ENCODE assay signal across 8 cellular contexts in genomic region chr18:616380-616995, GRCh38. TPM values are rescaled to one million over a fixed set of nuclear protein-coding genes. Genes with fewer than 3 reads are reported as not detected.
DNase-seq lines count a peak whose midpoint lies in the region; ATAC-seq, FAIRE-seq and TF ChIP-seq lines count a peak whose summit lies in the region.

No MANE protein-coding gene starts in this region.

- FAIRE-seq in astrocyte (lab: Jason Lieb, UNC) = no peak

- no peak overlapping the region for H2AFZ ChIP-seq in astrocyte (ENCODE audit: low read depth, low read length)

- H3K9me3 Mint-ChIP-seq in astrocyte (ENCODE audit: unreplicated experiment) (no peaks in the 10 kb centered on the region), type B pancreatic cell (no peaks in the 10 kb centered on the region)
- H3K9me3 Mint-ChIP-seq in activated CD4-positive, alpha-beta memory T cell treated with anti-CD3 and anti-CD28 coated beads, Interleukin-2, amount 10 ng/mL, durations not matched to agents 7 days and 5 days = no peaks in the 10 kb centered on the region

- ATAC-seq in HG03469 (IDR thresholded peaks at IDR 0.05; ENCODE audit: unreplicated experiment) = no peak

- no peaks in the 10 kb centered on the region for H3K36me3 ChIP-seq in astrocyte (ENCODE audit: insufficient read depth, low read length)

- H3K9me3 ChIP-seq in AG04450 (ENCODE audit: control insufficient read depth, insufficient read depth, low read length) = no peaks in the 10 kb centered on the region
- H3K9me3 ChIP-seq in astrocyte (ENCODE audit: insufficient read depth, low read depth, low read length) = no peaks in the 10 kb centered on the region

- H3K27ac ChIP-seq in AG04450 (ENCODE audit: low read depth, low read length) (no peak overlapping the region), astrocyte (ENCODE audit: low read depth, low read length) (no peak overlapping the region)

- H3K36me3 Mint-ChIP-seq in astrocyte (ENCODE audit: low read depth, unreplicated experiment) (no peaks in the 10 kb centered on the region), type B pancreatic cell (no peaks in the 10 kb centered on the region)
- H3K36me3 Mint-ChIP-seq in activated CD4-positive, alpha-beta memory T cell treated with anti-CD3 and anti-CD28 coated beads, Interleukin-2, amount 10 ng/mL, durations not matched to agents 7 days and 5 days (ENCODE audit: low read depth) = no peaks in the 10 kb centered on the region

- H3K4me3 Mint-ChIP-seq in astrocyte (ENCODE audit: unreplicated experiment) (no peak overlapping the region), type B pancreatic cell (no peak overlapping the region)
- no peak overlapping the region for H3K4me3 Mint-ChIP-seq in activated CD4-positive, alpha-beta memory T cell treated with anti-CD3 and anti-CD28 coated beads, Interleukin-2, amount 10 ng/mL, durations not matched to agents 7 days and 5 days

- no peak overlapping the region for H3K9ac ChIP-seq in astrocyte (ENCODE audit: low read length)

- H3K27me3 Mint-ChIP-seq in astrocyte (ENCODE audit: low read depth, unreplicated experiment) (peaks cover 7% of the 10 kb centered on the region), type B pancreatic cell (no peaks in the 10 kb centered on the region)
- peaks cover 24% of the 10 kb centered on the region for H3K27me3 Mint-ChIP-seq in activated CD4-positive, alpha-beta memory T cell treated with anti-CD3 and anti-CD28 coated beads, Interleukin-2, amount 10 ng/mL, durations not matched to agents 7 days and 5 days

- H3K4me1 Mint-ChIP-seq in astrocyte (ENCODE audit: low read depth, unreplicated experiment) (peaks cover 5% of the 10 kb centered on the region), type B pancreatic cell (ENCODE audit: unreplicated experiment) (peaks cover 15% of the 10 kb centered on the region)
- no peaks in the 10 kb centered on the region for H3K4me1 Mint-ChIP-seq in activated CD4-positive, alpha-beta memory T cell treated with anti-CD3 and anti-CD28 coated beads, Interleukin-2, amount 10 ng/mL, durations not matched to agents 7 days and 5 days

- no peak overlapping the region for H3K27ac Mint-ChIP-seq in astrocyte (ENCODE audit: unreplicated experiment)
- no peak overlapping the region for H3K27ac Mint-ChIP-seq in type B pancreatic cell
- no peak overlapping the region for H3K27ac Mint-ChIP-seq in activated CD4-positive, alpha-beta memory T cell treated with anti-CD3 and anti-CD28 coated beads, Interleukin-2, amount 10 ng/mL, durations not matched to agents 7 days and 5 days

- in situ Hi-C loops in GM13976 (cut with MboI; ENCODE audit: low sequenced_read_pairs, unreplicated experiment) = loop anchor here (10.0 kb wide), 1 partner anchor 332 kb away; no protein-coding TSS in a partner anchor

- H3K4me1 ChIP-seq in astrocyte (ENCODE audit: insufficient read depth, low read length) = no peaks in the 10 kb centered on the region

- no peaks in the 10 kb centered on the region for H4K20me1 ChIP-seq in astrocyte (ENCODE audit: insufficient read depth, low read length)

- TF ChIP-seq CTCF in AG04450 (IDR thresholded peaks at IDR 0.05; ENCODE audit: low read depth, low read length) (peak; percentile 78), GM13976 (IDR thresholded peaks at IDR 0.05; ENCODE audit: borderline replicate concordance, control extremely low read depth, extremely low read depth, insufficient read depth, missing control alignments) (peak; percentile 40), astrocyte (IDR thresholded peaks at IDR 0.05; ENCODE audit: insufficient read depth, low read depth, low read length) (peak; percentile 80), type B pancreatic cell (conservative IDR thresholded peaks at IDR 0.05) (peak; percentile 88)

- POLR2A ChIA-PET in AG04450 (lab: Yijun Ruan, JAX) = no interaction called here
- POLR2A ChIA-PET in activated CD4-positive, alpha-beta memory T cell treated with anti-CD3 and anti-CD28 coated beads, Interleukin-2, amount 10 ng/mL, durations not matched to agents 7 days and 5 days (lab: Charles Lee) = no interaction called here

- CTCF ChIA-PET in AG04450 (lab: Charles Lee) = interaction anchor here (0.6 to 7.2 kb wide), 13 partner anchors 9 to 357 kb away, joined by 3 to 48 read pairs (median 6); no protein-coding TSS in a partner anchor
- CTCF ChIA-PET in activated CD4-positive, alpha-beta memory T cell treated with anti-CD3 and anti-CD28 coated beads, Interleukin-2, amount 10 ng/mL, durations not matched to agents 7 days and 5 days (lab: Charles Lee) = interaction anchor here (1.0 to 1.4 kb wide), 2 partner anchors 10 to 120 kb away, joined by 3 to 5 read pairs; no protein-coding TSS in a partner anchor

- H3K4me3 ChIP-seq in AG04450 (ENCODE audit: low read depth, low read length) (no peak overlapping the region), astrocyte (ENCODE audit: insufficient read depth, low read depth, low read length) (no peak overlapping the region)

- no peak overlapping the region for H3K4me2 ChIP-seq in astrocyte (ENCODE audit: low read length)

- DNase-seq in AG04450 (ENCODE audit: low read depth, low spot score) = no peak
- peak; percentile 41 for DNase-seq in GM13976 (ENCODE audit: low spot score)
- peak; percentile 67 for DNase-seq in NCI-H2171 treated with DMSO at 0.1 percent for 48 hours (lab: John Stamatoyannopoulos, UW)
- DNase-seq in astrocyte (ENCODE audit: low read depth) = peak; percentile 15
- DNase-seq in iris pigment epithelial cell (ENCODE audit: low read depth) = peak; percentile 62
- DNase-seq in type B pancreatic cell (ENCODE audit: extremely low spot score, unreplicated experiment) = no peak
- no peak for DNase-seq in activated CD4-positive, alpha-beta memory T cell treated with anti-CD3 and anti-CD28 coated beads, Interleukin-2, amount 10 ng/mL, durations not matched to agents 7 days and 5 days

- H3K27me3 ChIP-seq in AG04450 (ENCODE audit: control insufficient read depth, insufficient read depth, low read length) (peaks cover 29% of the 10 kb centered on the region), astrocyte (ENCODE audit: insufficient read depth, low read length) (peaks cover 15% of the 10 kb centered on the region)

- no peaks in the 10 kb centered on the region for H3K79me2 ChIP-seq in astrocyte (ENCODE audit: insufficient read depth, low read length)

RNA-seq across cellular contexts. Expression of gene CLUL1, which starts 19.7 kb away (rescaled TPM):
- not detected in 2 replicates for polyA plus RNA-seq in AG04450 (2011; rRNA removed)
- not detected in 2 replicates for polyA minus RNA-seq in AG04450 (2011; rRNA and poly(A)+ RNA removed)
- total RNA-seq in astrocyte (0.55 and 1.4 TPM in 2 replicates), type B pancreatic cell (ENCODE audit: low replicate concordance) (5.2 and 9.2 TPM in 2 replicates)
- not detected for total RNA-seq in activated CD4-positive, alpha-beta memory T cell treated with anti-CD3 and anti-CD28 coated beads, Interleukin-2, amount 10 ng/mL, durations not matched to agents 7 days and 5 days

RNA-seq across cellular contexts. Expression of gene CETN1, which starts 36.3 kb away (rescaled TPM):
- polyA plus RNA-seq in AG04450 (2011; rRNA removed) = not detected in 2 replicates
- polyA minus RNA-seq in AG04450 (2011; rRNA and poly(A)+ RNA removed) = not detected in 2 replicates
- total RNA-seq in astrocyte (not detected in 2 replicates), type B pancreatic cell (ENCODE audit: low replicate concordance) (not detected in 2 replicates)
- not detected for total RNA-seq in activated CD4-positive, alpha-beta memory T cell treated with anti-CD3 and anti-CD28 coated beads, Interleukin-2, amount 10 ng/mL, durations not matched to agents 7 days and 5 days

RNA-seq across cellular contexts. Expression of gene TYMS, which starts 41.0 kb away (rescaled TPM):
- 43.0 and 46.6 TPM in 2 replicates for polyA plus RNA-seq in AG04450 (2011; rRNA removed)
- 49.1 and 59.9 TPM in 2 replicates for polyA minus RNA-seq in AG04450 (2011; rRNA and poly(A)+ RNA removed)
- total RNA-seq in astrocyte = 26.6 and 38.7 TPM in 2 replicates
- total RNA-seq in type B pancreatic cell (ENCODE audit: low replicate concordance) = 65.3 and 143 TPM in 2 replicates
- total RNA-seq in activated CD4-positive, alpha-beta memory T cell treated with anti-CD3 and anti-CD28 coated beads, Interleukin-2, amount 10 ng/mL, durations not matched to agents 7 days and 5 days = 100 to 1,000 TPM; 279 to 288 TPM

Comparison
In these comparisons a context has a peak if more than half of its experiments do, and no peak if none do; other contexts are left out.
1. DNase-seq: peak in GM13976 (single experiment), NCI-H2171 treated with DMSO at 0.1 percent for 48 hours (single experiment), astrocyte (single experiment) and iris pigment epithelial cell (single experiment); none in AG04450 (single experiment), type B pancreatic cell (single experiment) and activated CD4-positive, alpha-beta memory T cell treated with anti-CD3 and anti-CD28 coated beads, Interleukin-2, amount 10 ng/mL, durations not matched to agents 7 days and 5 days (single experiment).
2. Peak in every context shown above with its lines, with median percentiles within 50 percentile points of each other: CTCF ChIP-seq.